8 cellular contexts compared by ENCODE assay signal in the genomic region with DNA sequence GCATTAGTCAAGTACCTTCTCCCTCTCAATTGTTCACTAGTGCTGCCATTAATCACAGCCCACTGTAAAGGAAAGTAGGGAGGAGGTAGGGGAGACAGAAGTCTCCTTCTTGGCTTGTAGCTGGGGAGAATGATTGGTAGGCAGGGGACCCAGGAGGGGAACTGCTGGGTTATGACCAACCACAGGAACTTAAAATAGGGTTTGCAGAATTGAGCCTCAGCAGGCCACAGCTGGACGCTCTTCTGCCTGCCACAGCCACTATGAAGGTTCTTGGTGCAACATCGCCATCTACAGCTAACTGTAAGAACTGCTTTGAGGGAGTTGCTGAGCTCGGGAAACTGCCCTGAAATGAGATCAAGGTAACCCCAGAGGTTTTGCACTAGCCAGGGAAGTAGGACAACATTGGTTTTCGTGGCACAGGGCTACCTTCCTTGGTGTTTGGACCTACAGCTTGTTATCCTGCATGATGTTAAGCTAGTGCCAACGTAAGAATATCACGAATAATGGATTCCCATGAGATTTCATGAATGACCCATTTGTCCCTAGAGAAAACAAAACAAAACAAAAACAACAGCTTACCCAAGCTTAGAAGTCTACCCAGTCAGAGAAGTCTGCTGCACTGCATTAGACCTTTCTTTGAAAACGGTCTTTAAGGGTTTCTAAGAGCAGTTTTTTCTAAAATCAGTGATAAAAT.
A peak's percentile ranks its signal among the peaks of the same experiment; 100 is the strongest.
DNase-seq lines count a peak whose midpoint lies in the region; TF ChIP-seq lines count a peak whose summit lies in the region.

No MANE protein-coding gene starts in this region.

- intact Hi-C loops in A673 (cut with micrococcal nuclease; ENCODE audit: unreplicated experiment), result loop anchor here (1.0 to 5.0 kb wide), 7 partner anchors 608 to 1802 kb away; no protein-coding TSS in a partner anchor

- H3K4me3 ChIP-seq in A673 (ENCODE audit: low read depth, low read length, poor library complexity, severe bottlenecking) (no peak overlapping the region), HFF-Myc (replicated peaks; ENCODE audit: low read depth, low read length) (no peak overlapping the region), epithelial cell of proximal tubule (ENCODE audit: low read depth, low read length) (no peak overlapping the region)

- POLR2A ChIA-PET in A673 (lab: Charles Lee; ENCODE audit: low non-redundant PET), result interaction anchor here (0.6 kb wide), 1 partner anchor 274 kb away, joined by 3 read pairs; no protein-coding TSS in a partner anchor

- peak; percentile 99 for TF ChIP-seq CTCF in A673 (conservative IDR thresholded peaks at IDR 0.05; ENCODE audit: low read depth, low read length)
- TF ChIP-seq CTCF in GM12873 (IDR thresholded peaks at IDR 0.05; ENCODE audit: insufficient read depth, low read depth, low read length, missing control alignments), result peak; percentile 88
- TF ChIP-seq CTCF in HFF-Myc (IDR thresholded peaks at IDR 0.05; ENCODE audit: low read depth, low read length, missing control alignments), result peak; percentile 58
- peak; percentile 81 for TF ChIP-seq CTCF in epithelial cell of proximal tubule (conservative IDR thresholded peaks at IDR 0.05; ENCODE audit: low read depth, low read length)

- no TSS peak for BruUV-seq in A673 (replicated peaks; lab: Mats Ljungman, UMichigan)

- no peaks in the 10 kb centered on the region for H3K9me3 ChIP-seq in A673 (ENCODE audit: low read depth, low read length, poor library complexity, severe bottlenecking)

- DNase-seq in A673 (ENCODE audit: low spot score), result peak; percentile 87
- peak; percentile 1 for DNase-seq in HFF-Myc (ENCODE audit: extremely low read depth, low read depth)
- peak; percentile 60 for DNase-seq in LoVo (ENCODE audit: low spot score)
- peak; percentile 43 to 61 for DNase-seq in SHP77 (lab: John Stamatoyannopoulos, UW)
- no peak for DNase-seq in epithelial cell of proximal tubule (ENCODE audit: low read depth)
- peak; percentile 58 for DNase-seq in mucosa of gallbladder (ENCODE audit: low spot score)
- DNase-seq in effector CD4-positive, alpha-beta T cell, result no peak

- no peak overlapping the region for H3K27ac ChIP-seq in A673 (ENCODE audit: low read depth, low read length, poor library complexity, severe bottlenecking)

- H3K4me1 ChIP-seq in A673 (ENCODE audit: insufficient read depth, low read length, poor library complexity, severe bottlenecking), result no peaks in the 10 kb centered on the region

- CTCF ChIA-PET in A673 (lab: Charles Lee), result interaction anchor here (0.5 to 1.7 kb wide), 8 partner anchors 15 to 1323 kb away, joined by 3 to 7 read pairs (median 4); no protein-coding TSS in a partner anchor

- no peaks in the 10 kb centered on the region for H3K36me3 ChIP-seq in A673 (ENCODE audit: insufficient read depth, low read length, poor library complexity, severe bottlenecking)

- H3K27me3 ChIP-seq in A673 (replicated peaks; ENCODE audit: insufficient read depth, low read depth, low read length, poor library complexity), result no peaks in the 10 kb centered on the region

Comparison
In these comparisons a context has a peak if more than half of its experiments do, and no peak if none do; other contexts are left out.
1. DNase-seq: peak in A673 (single experiment), HFF-Myc (single experiment), LoVo (single experiment), SHP77 (2 of 2) and mucosa of gallbladder (single experiment); none in epithelial cell of proximal tubule (single experiment) and effector CD4-positive, alpha-beta T cell (single experiment).
2. Peak in every context shown above with its lines, with median percentiles within 50 percentile points of each other: CTCF ChIP-seq.